In genomic region chr16:54102888-54103866, GRCh38 we compare ENCODE assay signal across 1 cellular context.
TF ChIP-seq lines count a peak whose summit lies in the region.

No MANE protein-coding gene starts in this region.

TF ChIP-seq in HepG2, 621 proteins besides CTCF, POLR2A, EP300 and RAD21 (continued from another document and continues in another):
- peak; percentile 94 for TF ChIP-seq FOXP4 (CRISPR knock-in tag; IDR thresholded peaks at IDR 0.05)
- no peak for TF ChIP-seq ZNF10 (CRISPR knock-in tag; IDR thresholded peaks at IDR 0.05; ENCODE audit: borderline replicate concordance, low read depth)
- 0 out of 2 replicates have a peak, but pooled peaks have one; percentile 42 for TF ChIP-seq GATAD1 (CRISPR knock-in tag; IDR thresholded peaks at IDR 0.05)
- peak; percentile 15; the same call in 1 of the 2 replicates for TF ChIP-seq ZNF281 (CRISPR knock-in tag; IDR thresholded peaks at IDR 0.05; ENCODE audit: borderline replicate concordance)
- TF ChIP-seq ZNF616 (CRISPR knock-in tag; IDR thresholded peaks at IDR 0.05; ENCODE audit: low read depth): no peak
- TF ChIP-seq ATF5 (CRISPR knock-in tag; IDR thresholded peaks at IDR 0.05; ENCODE audit: low read depth): no peak
- TF ChIP-seq HNRNPL (IDR thresholded peaks at IDR 0.05; ENCODE audit: low read depth, low read length): no peak
- TF ChIP-seq TP53 (CRISPR knock-in tag; conservative IDR thresholded peaks at IDR 0.05): no peak
- peak; percentile 74; the same call in 1 of the 2 replicates for TF ChIP-seq HMG20B (CRISPR knock-in tag; conservative IDR thresholded peaks at IDR 0.05)
- TF ChIP-seq SP140L (CRISPR knock-in tag; IDR thresholded peaks at IDR 0.05; ENCODE audit: borderline replicate concordance): no peak
- TF ChIP-seq DMAP1 (CRISPR knock-in tag; IDR thresholded peaks at IDR 0.05): no peak
- TF ChIP-seq ZNF792 (CRISPR knock-in tag; IDR thresholded peaks at IDR 0.05): 0 out of 2 replicates have a peak, but pooled peaks have one; percentile 64
- TF ChIP-seq ZNF766 (CRISPR knock-in tag; IDR thresholded peaks at IDR 0.05; ENCODE audit: borderline replicate concordance): no peak
- peak; percentile 34; the same call in 1 of the 2 replicates for TF ChIP-seq FOXP1 (IDR thresholded peaks at IDR 0.05)
- peak; percentile 85 for TF ChIP-seq FOXP1 (CRISPR knock-in tag; IDR thresholded peaks at IDR 0.05)
- TF ChIP-seq NFKBIZ (CRISPR knock-in tag; IDR thresholded peaks at IDR 0.05): no peak
- TF ChIP-seq JUND (CRISPR knock-in tag; IDR thresholded peaks at IDR 0.05): no peak
- TF ChIP-seq FLYWCH1 (CRISPR knock-in tag; IDR thresholded peaks at IDR 0.05): no peak
- no peak for TF ChIP-seq RBM22 (optimal IDR thresholded peaks at IDR 0.05; ENCODE audit: low read length)
- TF ChIP-seq ZNF709 (CRISPR knock-in tag; IDR thresholded peaks at IDR 0.05): no peak
- peak; percentile 61 for TF ChIP-seq ATF1 (CRISPR knock-in tag; IDR thresholded peaks at IDR 0.05)
- no peak for TF ChIP-seq SRY (CRISPR knock-in tag; IDR thresholded peaks at IDR 0.05)
- no peak for TF ChIP-seq GZF1 (CRISPR knock-in tag; IDR thresholded peaks at IDR 0.05)
- no peak for TF ChIP-seq SMC3 (IDR thresholded peaks at IDR 0.05; ENCODE audit: low read length)
- TF ChIP-seq ZKSCAN8 (CRISPR knock-in tag; IDR thresholded peaks at IDR 0.05; ENCODE audit: borderline replicate concordance): 0 out of 2 replicates have a peak, but pooled peaks have one; percentile 81
- TF ChIP-seq XBP1 (CRISPR knock-in tag; IDR thresholded peaks at IDR 0.05): no peak
- TF ChIP-seq ZNF263 (CRISPR knock-in tag; IDR thresholded peaks at IDR 0.05): 0 out of 2 replicates have a peak, but pooled peaks have one; percentile 16
- peak; percentile 47; the same call in 1 of the 2 replicates for TF ChIP-seq ZNF337 (CRISPR knock-in tag; IDR thresholded peaks at IDR 0.05; ENCODE audit: borderline replicate concordance, low read depth)
- TF ChIP-seq ZNF12 (CRISPR knock-in tag; IDR thresholded peaks at IDR 0.05): no peak
- TF ChIP-seq SRSF9 (IDR thresholded peaks at IDR 0.05; ENCODE audit: borderline replicate concordance, insufficient read depth, low read depth, low read length, poor library complexity, severe bottlenecking): no peak
- TF ChIP-seq ZNF800 (CRISPR knock-in tag; IDR thresholded peaks at IDR 0.05): 0 out of 2 replicates have a peak, but pooled peaks have one; percentile 60
- TF ChIP-seq ZNF850 (CRISPR knock-in tag; conservative IDR thresholded peaks at IDR 0.05): no peak
- no peak for TF ChIP-seq PREB (CRISPR knock-in tag; IDR thresholded peaks at IDR 0.05)
- TF ChIP-seq ZNF672 (CRISPR knock-in tag; IDR thresholded peaks at IDR 0.05): no peak
- TF ChIP-seq ZNF572 (CRISPR knock-in tag; IDR thresholded peaks at IDR 0.05): no peak
- 0 out of 2 replicates have a peak, but pooled peaks have one; percentile 14 for TF ChIP-seq AKNA (CRISPR knock-in tag; IDR thresholded peaks at IDR 0.05; ENCODE audit: borderline replicate concordance)
- TF ChIP-seq ZNF713 (CRISPR knock-in tag; IDR thresholded peaks at IDR 0.05): no peak
- TF ChIP-seq HDAC1 (CRISPR knock-in tag; IDR thresholded peaks at IDR 0.05): peak; percentile 88
- 0 out of 2 replicates have a peak, but pooled peaks have one; percentile 80 for TF ChIP-seq BRCA1 (CRISPR knock-in tag; IDR thresholded peaks at IDR 0.05)
- TF ChIP-seq ATRX (CRISPR knock-in tag; IDR thresholded peaks at IDR 0.05; ENCODE audit: borderline replicate concordance): no peak
- TF ChIP-seq SIX4 (CRISPR knock-in tag; IDR thresholded peaks at IDR 0.05): peak; percentile 69
- TF ChIP-seq ERF (CRISPR knock-in tag; IDR thresholded peaks at IDR 0.05): peak; percentile 77
- TF ChIP-seq ZNF614 (CRISPR knock-in tag; IDR thresholded peaks at IDR 0.05; ENCODE audit: borderline replicate concordance): peak; percentile 54; the same call in 1 of the 2 replicates
- no peak for TF ChIP-seq HBP1 (CRISPR knock-in tag; IDR thresholded peaks at IDR 0.05; ENCODE audit: low read depth)
- TF ChIP-seq ZNF549 (CRISPR knock-in tag; IDR thresholded peaks at IDR 0.05): no peak
- no peak for TF ChIP-seq ZNF451 (CRISPR knock-in tag; IDR thresholded peaks at IDR 0.05)
- TF ChIP-seq SMAD3 (CRISPR knock-in tag; IDR thresholded peaks at IDR 0.05): 0 out of 2 replicates have a peak, but pooled peaks have one; percentile 27
- no peak for TF ChIP-seq HOXA7 (CRISPR knock-in tag; IDR thresholded peaks at IDR 0.05)
- no peak for TF ChIP-seq CBX5 (CRISPR knock-in tag; IDR thresholded peaks at IDR 0.05; ENCODE audit: borderline replicate concordance)
- TF ChIP-seq ZNF260 (CRISPR knock-in tag; IDR thresholded peaks at IDR 0.05; ENCODE audit: borderline replicate concordance, low read depth): no peak
- no peak for TF ChIP-seq PRPF4 (IDR thresholded peaks at IDR 0.05; ENCODE audit: low read depth, low read length, poor library complexity, severe bottlenecking)
- no peak for TF ChIP-seq RFXANK (CRISPR knock-in tag; IDR thresholded peaks at IDR 0.05)
- TF ChIP-seq SUZ12 (IDR thresholded peaks at IDR 0.05; ENCODE audit: low read depth, low read length): no peak
- no peak for TF ChIP-seq HDAC6 (IDR thresholded peaks at IDR 0.05; ENCODE audit: low read depth, low read length)
- TF ChIP-seq MAFK (conservative IDR thresholded peaks at IDR 0.05 in 1 of 2, IDR thresholded peaks at IDR 0.05 in 1 of 2; ENCODE audit: low read length in 2 of 2): no peak
- TF ChIP-seq ZSCAN5A (CRISPR knock-in tag; IDR thresholded peaks at IDR 0.05; ENCODE audit: borderline replicate concordance): 0 out of 2 replicates have a peak, but pooled peaks have one; percentile 57
- peak; percentile 81; the same call in 1 of the 2 replicates for TF ChIP-seq FOXO1 (CRISPR knock-in tag; IDR thresholded peaks at IDR 0.05)
- TF ChIP-seq ISX (CRISPR knock-in tag; conservative IDR thresholded peaks at IDR 0.05): no peak
- TF ChIP-seq ZNF33B (CRISPR knock-in tag; IDR thresholded peaks at IDR 0.05): no peak
